Comparison of ENCODE assay signal across 8 cellular contexts in genomic region chr11:43579171-43579918, GRCh38.
DNase-seq lines count a peak whose midpoint lies in the region; ATAC-seq, FAIRE-seq and TF ChIP-seq lines count a peak whose summit lies in the region.

No MANE protein-coding gene starts in this region.

- DNase-seq in NOMO-1 treated with dmso at 0.1 percent for 144 hours (lab: John Stamatoyannopoulos, UW; ENCODE audit: unreplicated experiment) = peak; percentile 44
- peak; percentile 27 for DNase-seq in astrocyte (ENCODE audit: low read depth)
- DNase-seq in iPS-NIHi7 (ENCODE audit: extremely low spot score) = peak; percentile 66
- DNase-seq in stimulated activated CD4-positive, alpha-beta T cell treated with anti-CD3 and anti-CD28 coated beads, Interleukin-2, amount 100 ng/mL, for 48 hours = peak; percentile 44 to 52
- no peak for DNase-seq in GM19239 (ENCODE audit: insufficient read length, low spot score)

- H3K27ac Mint-ChIP-seq in astrocyte (ENCODE audit: unreplicated experiment) = no peak overlapping the region

- peaks cover 14% of the 10 kb centered on the region for H4K20me1 ChIP-seq in astrocyte (ENCODE audit: insufficient read depth, low read length)

- H3K27me3 ChIP-seq in astrocyte (ENCODE audit: insufficient read depth, low read length) = peaks cover 82% of the 10 kb centered on the region

- H3K4me2 ChIP-seq in astrocyte (ENCODE audit: low read length) = peak overlapping the region; percentile 87

- FAIRE-seq in astrocyte (lab: Jason Lieb, UNC) (no peak), GM19239 (lab: Jason Lieb, UNC) (no peak)

- H3K4me3 ChIP-seq in astrocyte (ENCODE audit: insufficient read depth, low read depth, low read length) = peak overlapping the region; percentile 66

- H3K9ac ChIP-seq in astrocyte (ENCODE audit: low read length) = peak overlapping the region; percentile 53

- peak; percentile 40 for TF ChIP-seq CTCF in C4-2B (conservative IDR thresholded peaks at IDR 0.05)
- no peak for TF ChIP-seq CTCF in astrocyte (IDR thresholded peaks at IDR 0.05; ENCODE audit: insufficient read depth, low read depth, low read length)

- H3K4me1 ChIP-seq in astrocyte (ENCODE audit: insufficient read depth, low read length) = peaks cover 37% of the 10 kb centered on the region

- no peaks in the 10 kb centered on the region for H3K79me2 ChIP-seq in astrocyte (ENCODE audit: insufficient read depth, low read length)

- no peaks in the 10 kb centered on the region for H3K36me3 ChIP-seq in astrocyte (ENCODE audit: insufficient read depth, low read length)

- peaks cover 78% of the 10 kb centered on the region for H3K27me3 Mint-ChIP-seq in astrocyte (ENCODE audit: low read depth, unreplicated experiment)

- H3K4me1 Mint-ChIP-seq in astrocyte (ENCODE audit: low read depth, unreplicated experiment) = peaks cover 28% of the 10 kb centered on the region

- peak overlapping the region; percentile 86 for H3K4me3 Mint-ChIP-seq in astrocyte (ENCODE audit: unreplicated experiment)

- peak; percentile 43 for ATAC-seq in GM21529 (IDR thresholded peaks at IDR 0.05; ENCODE audit: unreplicated experiment)
- ATAC-seq in GM21360 (IDR thresholded peaks at IDR 0.05; ENCODE audit: unreplicated experiment) = no peak

- H2AFZ ChIP-seq in astrocyte (ENCODE audit: low read depth, low read length) = peak overlapping the region; percentile 84

- H3K36me3 Mint-ChIP-seq in astrocyte (ENCODE audit: low read depth, unreplicated experiment) = peaks cover 1% of the 10 kb centered on the region

- H3K27ac ChIP-seq in C4-2B = no peak overlapping the region
- no peak overlapping the region for H3K27ac ChIP-seq in astrocyte (ENCODE audit: low read depth, low read length)

- no peaks in the 10 kb centered on the region for H3K9me3 Mint-ChIP-seq in astrocyte (ENCODE audit: unreplicated experiment)

- no peaks in the 10 kb centered on the region for H3K9me3 ChIP-seq in astrocyte (ENCODE audit: insufficient read depth, low read depth, low read length)
